10 cellular contexts compared by ENCODE assay signal in the genomic region with DNA sequence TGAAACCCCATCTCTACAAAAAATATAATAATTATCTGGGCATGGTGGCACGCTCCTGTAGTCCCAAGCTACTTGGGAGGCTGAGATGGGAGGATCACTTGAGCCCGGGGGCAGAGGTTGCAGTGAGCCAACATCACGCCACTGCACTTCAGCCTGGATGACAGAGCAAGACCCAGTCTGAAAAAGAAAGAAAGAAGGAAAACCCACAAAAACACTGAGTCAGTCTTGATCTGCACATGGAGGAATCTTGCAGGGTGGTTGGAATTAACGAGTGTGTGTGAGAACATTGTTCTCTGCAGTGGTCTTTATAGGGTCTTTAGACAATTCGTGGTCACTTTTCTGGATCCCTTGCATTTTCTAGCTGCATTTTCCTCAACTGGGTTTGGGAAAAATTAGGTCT. TPM values are rescaled to one million over a fixed set of nuclear protein-coding genes. Genes with fewer than 3 reads are reported as not detected.
DNase-seq lines count a peak whose midpoint lies in the region; ATAC-seq and TF ChIP-seq lines count a peak whose summit lies in the region.
"Had no signal": no experiment of that assay in that cellular context is flagged by ENCODE, and none has a peak within 500 bp of the region (broad histone marks: within the 10 kb centered on the region; RNA-seq: fewer than 3 reads in every experiment).

No MANE protein-coding gene starts in this region.

- ATAC-seq in heart right ventricle (no peak), left cardiac atrium (no peak), HG03520 (IDR thresholded peaks at IDR 0.05; ENCODE audit: unreplicated experiment) (no peak), GM21619 (IDR thresholded peaks at IDR 0.05; ENCODE audit: unreplicated experiment) (no peak)

- intact Hi-C loops in heart right ventricle (cut with DNase I), result no loop called here
- intact Hi-C loops in left cardiac atrium (cut with DNase I), result no loop called here
- intact Hi-C loops in transverse colon (cut with DNase I; ENCODE audit: low total_unique reads), result no loop called here

- H3K27me3 ChIP-seq in heart right ventricle (no peaks in the 10 kb centered on the region), transverse colon (no peaks in the 10 kb centered on the region)

- in situ Hi-C loops in transverse colon (cut with MboI; ENCODE audit: low pct_ligation_motif_present in 1 of 4, low pct_unique_long_range_greater_than_20kb in 1 of 4, low sequenced_read_pairs in 3 of 4), result no loop called here

- no peak for TF ChIP-seq POLR2A in transverse colon (IDR thresholded peaks at IDR 0.05)

- no peaks in the 10 kb centered on the region for H3K9me3 ChIP-seq in heart right ventricle
- no peaks in the 10 kb centered on the region for H3K9me3 ChIP-seq in mesodermal cell (ENCODE audit: control insufficient read depth, low read length)
- no peaks in the 10 kb centered on the region for H3K9me3 ChIP-seq in transverse colon

- H3K27ac ChIP-seq in heart right ventricle (peak overlapping the region in 9 of 10 donors; percentile 57 to 87 (median 73)), cingulate gyrus (ENCODE audit: low read depth, low read length) (peak overlapping the region; percentile 39), mesodermal cell (ENCODE audit: low read depth, low read length, severe bottlenecking) (peak overlapping the region; percentile 46), transverse colon (peak overlapping the region; percentile 57 to 70 (median 63))

- 80 to 83% methylated on average over 5 of the region's 5 CpGs for WGBS in heart right ventricle, 2 donors
- WGBS in mesodermal cell (ENCODE audit: insufficient coverage in 2 of 2), 2 experiments, result 83 to 87% methylated on average over 4 of the region's 5 CpGs
- WGBS in transverse colon (ENCODE audit: low coverage in 1 of 2), 2 donors, result 70 to 86% methylated on average over 3 to 5 of the region's 5 CpGs

- DNase-seq in heart right ventricle (no peak), left cardiac atrium (no peak), transverse colon (no peak), HuH-7 (ENCODE audit: low spot score) (no peak)
- DNase-seq: NCI-H1048, NCI-H446 treated with DMSO at 0.1 percent for 48 hours had no signal

- no peak for TF ChIP-seq CTCF in heart right ventricle (IDR thresholded peaks at IDR 0.05)
- no peak for TF ChIP-seq CTCF in transverse colon (IDR thresholded peaks at IDR 0.05)

- H3K4me3 ChIP-seq in heart right ventricle (peak overlapping the region in 1 of 10 donors; percentile 50), mesodermal cell (ENCODE audit: extremely low read depth, insufficient read depth, low read length, poor library complexity, severe bottlenecking) (no peak overlapping the region), transverse colon (no peak overlapping the region)

- no peaks in the 10 kb centered on the region for H3K36me3 ChIP-seq in heart right ventricle
- no peaks in the 10 kb centered on the region for H3K36me3 ChIP-seq in mesodermal cell (ENCODE audit: control insufficient read depth, insufficient read depth, low read length)
- H3K36me3 ChIP-seq in transverse colon, result no peaks in the 10 kb centered on the region

- TF ChIP-seq EP300 in transverse colon (IDR thresholded peaks at IDR 0.05; ENCODE audit: low read depth), result no peak

- H3K4me1 ChIP-seq in heart right ventricle, result peaks cover 49 to 100% (median 100%) of the 10 kb centered on the region in 9 donors
- H3K4me1 ChIP-seq in mesodermal cell (ENCODE audit: control insufficient read depth, insufficient read depth, low read length, poor library complexity, severe bottlenecking), result peaks cover 63% of the 10 kb centered on the region
- H3K4me1 ChIP-seq in transverse colon, result peaks cover 48 to 96% (median 81%) of the 10 kb centered on the region in 4 donors

RNA-seq across cellular contexts. Expression of a gene that starts 23.2 kb away (rescaled TPM):
- total RNA-seq in heart right ventricle (100 to 1,000 TPM; 188 to 289 (median 214) TPM), left cardiac atrium (100 to 1,000 TPM; 200 to 209 TPM), transverse colon (100 to 1,000 TPM; 218 to 392 (median 299) TPM)
- 100 to 1,000 TPM; 163 to 448 TPM for polyA plus RNA-seq in heart right ventricle
- 224 TPM for polyA plus RNA-seq in mesodermal cell (2013, experiment 1 of 2)
- polyA plus RNA-seq in mesodermal cell (2013, experiment 2 of 2), result 206 TPM
